In the genomic region with DNA sequence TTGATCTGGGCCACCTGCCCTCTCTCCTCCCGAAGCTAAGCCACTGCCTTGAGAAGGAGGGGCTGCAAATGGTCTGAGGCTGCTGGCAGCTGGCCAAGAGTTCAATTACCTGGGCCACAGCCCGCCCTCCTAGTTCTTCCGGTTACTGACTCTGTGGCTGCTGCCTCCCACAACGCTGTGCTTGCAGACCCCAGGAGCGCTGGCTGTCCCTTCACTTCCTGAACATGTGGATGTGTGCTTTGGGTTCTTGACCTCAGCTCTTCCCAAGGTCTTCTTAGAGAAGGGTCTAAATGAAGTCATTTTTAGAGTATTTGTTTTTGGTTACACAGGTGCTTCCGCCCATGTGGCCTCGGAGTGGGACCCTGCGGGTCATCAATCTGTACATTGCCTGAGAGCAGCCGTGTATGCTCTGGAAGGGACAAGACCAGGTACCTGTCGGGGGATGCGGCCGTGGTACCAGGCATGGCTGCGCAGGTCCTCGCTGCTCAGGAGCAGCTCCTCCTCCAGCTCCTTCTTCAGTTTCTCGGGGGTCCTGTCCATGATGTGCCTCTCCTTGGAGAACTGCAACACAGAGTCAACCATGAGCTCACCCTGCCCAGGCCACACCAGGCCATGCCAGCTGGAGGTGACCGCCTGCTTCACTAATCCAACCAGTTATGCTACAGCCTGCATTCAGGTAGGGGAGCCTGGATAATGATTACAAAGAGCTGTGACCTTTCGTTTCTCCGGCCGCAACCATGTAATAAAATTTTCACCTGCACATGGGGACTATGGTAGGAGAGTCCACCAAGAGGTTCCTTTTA, we compare ENCODE assay signal across 8 cellular contexts.
DNase-seq lines count a peak whose midpoint lies in the region; TF ChIP-seq lines count a peak whose summit lies in the region.

No MANE protein-coding gene starts in this region.

- H3K27ac ChIP-seq in HEK293 (ENCODE audit: extremely low read depth, low read depth, low read length) (no peak overlapping the region), Karpas-422 (ENCODE audit: low read length) (no peak overlapping the region)

- H3K4me3 ChIP-seq in HEK293 (ENCODE audit: low read depth, low read length) (no peak overlapping the region), H7 (ENCODE audit: insufficient read depth, low read depth, low read length) (no peak overlapping the region), Karpas-422 (ENCODE audit: low read length) (no peak overlapping the region)

- DNase-seq in GM13977 (ENCODE audit: low spot score) (peak; percentile 67), NCI-H1092 (lab: John Stamatoyannopoulos, UW) (peak; percentile 96), SW480 (ENCODE audit: low spot score) (peak; percentile 95), mesenteric fat pad (ENCODE audit: low spot score) (peak; percentile 88), epidermal melanocyte (ENCODE audit: insufficient read length, low spot score) (no peak), H7 (no peak), Karpas-422 (no peak)

- no peak overlapping the region for H2AFZ ChIP-seq in Karpas-422 (ENCODE audit: low read length)

- in situ Hi-C loops in GM13977 (cut with MboI; ENCODE audit: low pct_unique_long_range_greater_than_20kb, low sequenced_read_pairs, unreplicated experiment): no loop called here

- no peaks in the 10 kb centered on the region for H3K27me3 ChIP-seq in H7 (ENCODE audit: control insufficient read depth, insufficient read depth, low read length)
- H3K27me3 ChIP-seq in Karpas-422 (ENCODE audit: low read length): no peaks in the 10 kb centered on the region

- H3K9ac ChIP-seq in Karpas-422 (ENCODE audit: low read length): no peak overlapping the region

- peaks cover 0 to 18% of the 10 kb centered on the region in 2 experiments; a peak in 2 of 3 replicates for H3K36me3 ChIP-seq in HEK293 (ENCODE audit: control insufficient read depth in 2 of 2, insufficient read depth in 1 of 2, low read length in 2 of 2)
- peaks cover 1% of the 10 kb centered on the region for H3K36me3 ChIP-seq in H7 (replicated peaks; ENCODE audit: control insufficient read depth, insufficient read depth, low read length)
- H3K36me3 ChIP-seq in Karpas-422 (ENCODE audit: insufficient read depth, low read length): no peaks in the 10 kb centered on the region

- H3K9me3 ChIP-seq in HEK293 (ENCODE audit: control insufficient read depth, insufficient read depth, low read depth, low read length) (no peaks in the 10 kb centered on the region), Karpas-422 (ENCODE audit: low read length) (no peaks in the 10 kb centered on the region)

- TF ChIP-seq CTCF in GM13977 (IDR thresholded peaks at IDR 0.05; ENCODE audit: extremely low read depth, insufficient read depth, missing control alignments): no peak
- no peak for TF ChIP-seq CTCF in HEK293 (tag by site-specific recombination; IDR thresholded peaks at IDR 0.05)

- no peaks in the 10 kb centered on the region for H4K20me1 ChIP-seq in Karpas-422 (ENCODE audit: insufficient read depth, low read depth, low read length)

- H3K4me2 ChIP-seq in Karpas-422 (ENCODE audit: low read depth, low read length, poor library complexity, severe bottlenecking): no peak overlapping the region

- CTCF ChIA-PET in HEK293 (lab: Yijun Ruan, JAX): interaction anchor here (0.7 to 1.1 kb wide), 4 partner anchors 37 to 254 kb away, joined by 3 to 4 read pairs (median 3); no protein-coding TSS in a partner anchor

- peaks cover 4% of the 10 kb centered on the region for H3K4me1 ChIP-seq in HEK293 (ENCODE audit: control insufficient read depth, insufficient read depth, low read length)
- no peaks in the 10 kb centered on the region for H3K4me1 ChIP-seq in Karpas-422 (ENCODE audit: low read length)

- POLR2A ChIA-PET in HEK293 (lab: Yijun Ruan, JAX): interaction anchor here (0.8 kb wide), 1 partner anchor 38 kb away, joined by 3 read pairs; no protein-coding TSS in a partner anchor

- no peaks in the 10 kb centered on the region for H3K9me2 ChIP-seq in Karpas-422 (replicated peaks; ENCODE audit: insufficient read depth, low read length)

- no peaks in the 10 kb centered on the region for H3K79me2 ChIP-seq in Karpas-422 (ENCODE audit: low read length)

TF ChIP-seq in HEK293, 187 proteins besides CTCF, POLR2A, EP300 and RAD21 (continues in another document):
- TF ChIP-seq SP2 (tag by site-specific recombination; IDR thresholded peaks at IDR 0.05) (no peak), WT1 (tag by site-specific recombination; IDR thresholded peaks at IDR 0.05) (peak; percentile 53), ZNF561 (tag by site-specific recombination; IDR thresholded peaks at IDR 0.05; ENCODE audit: borderline replicate concordance) (no peak), ZFP3 (tag by site-specific recombination; IDR thresholded peaks at IDR 0.05; ENCODE audit: low read depth) (no peak), ZNF514 (tag by site-specific recombination; IDR thresholded peaks at IDR 0.05) (no peak), ZBTB21 (tag by site-specific recombination; IDR thresholded peaks at IDR 0.05) (no peak), RBAK (tag by site-specific recombination; IDR thresholded peaks at IDR 0.05) (no peak), ZNF664 (tag by site-specific recombination; IDR thresholded peaks at IDR 0.05) (no peak), ZNF701 (tag by site-specific recombination; IDR thresholded peaks at IDR 0.05) (no peak), ZNF223 (tag by site-specific recombination; IDR thresholded peaks at IDR 0.05) (no peak), IKZF3 (tag by site-specific recombination; IDR thresholded peaks at IDR 0.05) (no peak), ZNF544 (tag by site-specific recombination; IDR thresholded peaks at IDR 0.05) (peak; percentile 88), ZNF366 (tag by site-specific recombination; conservative IDR thresholded peaks at IDR 0.05) (peak; percentile 4; the same call in 1 of the 2 replicates), ZNF354C (tag by site-specific recombination; IDR thresholded peaks at IDR 0.05; ENCODE audit: borderline replicate concordance, low read depth) (no peak), MYNN (tag by site-specific recombination; IDR thresholded peaks at IDR 0.05; ENCODE audit: borderline replicate concordance) (no peak), ZNF529 (tag by site-specific recombination; IDR thresholded peaks at IDR 0.05; ENCODE audit: insufficient replicate concordance) (no peak), ZNF292 (tag by site-specific recombination; IDR thresholded peaks at IDR 0.05; ENCODE audit: borderline replicate concordance, low read depth) (no peak), ZNF654 (tag by site-specific recombination; IDR thresholded peaks at IDR 0.05; ENCODE audit: low read depth) (no peak), ZNF140 (tag by site-specific recombination; IDR thresholded peaks at IDR 0.05) (no peak), ZNF169 (tag by site-specific recombination; IDR thresholded peaks at IDR 0.05) (no peak), ZNF830 (tag by site-specific recombination; IDR thresholded peaks at IDR 0.05; ENCODE audit: low read depth) (no peak), ZNF658 (tag by site-specific recombination; IDR thresholded peaks at IDR 0.05) (no peak), ZNF114 (tag by site-specific recombination; IDR thresholded peaks at IDR 0.05) (no peak), FEZF1 (tag by site-specific recombination; IDR thresholded peaks at IDR 0.05) (peak; percentile 53; the same call in 1 of the 2 replicates), ZNF133 (tag by site-specific recombination; IDR thresholded peaks at IDR 0.05) (no peak), ZNF24 (tag by site-specific recombination; IDR thresholded peaks at IDR 0.05) (no peak), ZBTB1 (tag by site-specific recombination; IDR thresholded peaks at IDR 0.05) (no peak), ZNF248 (tag by site-specific recombination; IDR thresholded peaks at IDR 0.05) (no peak), GLI2 (tag by site-specific recombination; IDR thresholded peaks at IDR 0.05; ENCODE audit: borderline replicate concordance, low read depth) (no peak), GFI1B (tag by site-specific recombination; IDR thresholded peaks at IDR 0.05) (no peak), SETDB1 (IDR thresholded peaks at IDR 0.05; ENCODE audit: insufficient read length, low read length) (no peak), TRIM28 (IDR thresholded peaks at IDR 0.05; ENCODE audit: borderline replicate concordance, low read length) (peak; percentile 79; the same call in 1 of the 2 replicates)
- TF ChIP-seq, protein P1, sequence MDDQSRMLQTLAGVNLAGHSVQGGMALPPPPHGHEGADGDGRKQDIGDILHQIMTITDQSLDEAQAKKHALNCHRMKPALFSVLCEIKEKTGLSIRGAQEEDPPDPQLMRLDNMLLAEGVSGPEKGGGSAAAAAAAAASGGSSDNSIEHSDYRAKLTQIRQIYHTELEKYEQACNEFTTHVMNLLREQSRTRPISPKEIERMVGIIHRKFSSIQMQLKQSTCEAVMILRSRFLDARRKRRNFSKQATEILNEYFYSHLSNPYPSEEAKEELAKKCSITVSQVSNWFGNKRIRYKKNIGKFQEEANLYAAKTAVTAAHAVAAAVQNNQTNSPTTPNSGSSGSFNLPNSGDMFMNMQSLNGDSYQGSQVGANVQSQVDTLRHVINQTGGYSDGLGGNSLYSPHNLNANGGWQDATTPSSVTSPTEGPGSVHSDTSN (CRISPR knock-in tag; IDR thresholded peaks at IDR 0.05): no peak
- TF ChIP-seq, protein P2, sequence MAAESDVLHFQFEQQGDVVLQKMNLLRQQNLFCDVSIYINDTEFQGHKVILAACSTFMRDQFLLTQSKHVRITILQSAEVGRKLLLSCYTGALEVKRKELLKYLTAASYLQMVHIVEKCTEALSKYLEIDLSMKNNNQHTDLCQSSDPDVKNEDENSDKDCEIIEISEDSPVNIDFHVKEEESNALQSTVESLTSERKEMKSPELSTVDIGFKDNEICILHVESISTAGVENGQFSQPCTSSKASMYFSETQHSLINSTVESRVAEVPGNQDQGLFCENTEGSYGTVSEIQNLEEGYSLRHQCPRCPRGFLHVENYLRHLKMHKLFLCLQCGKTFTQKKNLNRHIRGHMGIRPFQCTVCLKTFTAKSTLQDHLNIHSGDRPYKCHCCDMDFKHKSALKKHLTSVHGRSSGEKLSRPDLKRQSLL (tag by site-specific recombination; IDR thresholded peaks at IDR 0.05): no peak
- TF ChIP-seq, protein P3, sequence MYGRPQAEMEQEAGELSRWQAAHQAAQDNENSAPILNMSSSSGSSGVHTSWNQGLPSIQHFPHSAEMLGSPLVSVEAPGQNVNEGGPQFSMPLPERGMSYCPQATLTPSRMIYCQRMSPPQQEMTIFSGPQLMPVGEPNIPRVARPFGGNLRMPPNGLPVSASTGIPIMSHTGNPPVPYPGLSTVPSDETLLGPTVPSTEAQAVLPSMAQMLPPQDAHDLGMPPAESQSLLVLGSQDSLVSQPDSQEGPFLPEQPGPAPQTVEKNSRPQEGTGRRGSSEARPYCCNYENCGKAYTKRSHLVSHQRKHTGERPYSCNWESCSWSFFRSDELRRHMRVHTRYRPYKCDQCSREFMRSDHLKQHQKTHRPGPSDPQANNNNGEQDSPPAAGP (tag by site-specific recombination; IDR thresholded peaks at IDR 0.05): peak; percentile 52; the same call in 1 of the 2 replicates

Comparison
In these comparisons a context has a peak if more than half of its experiments do, and no peak if none do; other contexts are left out.
1. DNase-seq: peak in GM13977 (single experiment), NCI-H1092 (single experiment), SW480 (single experiment) and mesenteric fat pad (single experiment); none in epidermal melanocyte (single experiment), H7 (single experiment) and Karpas-422 (single experiment).